In the genomic region with DNA sequence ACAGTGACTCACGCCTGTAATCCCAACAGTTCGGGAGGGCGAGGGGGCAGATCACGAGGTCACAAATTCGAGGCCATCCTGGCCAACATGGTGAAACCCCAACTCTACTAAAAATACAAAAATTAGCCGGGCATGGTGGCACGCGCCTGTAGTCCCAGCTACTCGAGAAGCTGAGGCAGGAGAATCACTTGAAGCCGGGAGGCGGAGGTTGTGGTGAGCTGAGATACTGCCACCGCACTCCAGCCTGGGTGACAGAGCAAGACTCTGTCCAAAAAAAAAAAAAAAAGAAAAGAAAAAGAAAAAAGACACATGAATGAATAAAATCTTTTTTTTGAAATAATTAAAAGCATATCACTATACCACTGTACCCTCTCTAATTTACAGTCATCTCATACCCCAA, we compare ENCODE assay signal across 7 cellular contexts.
A peak's percentile ranks its signal among the peaks of the same experiment; 100 is the strongest.
DNase-seq lines count a peak whose midpoint lies in the region; ATAC-seq, FAIRE-seq and TF ChIP-seq lines count a peak whose summit lies in the region.
"Not testable (repeated sequence)": the region's sequence is repeated elsewhere in the genome, so short reads cannot be mapped to it uniquely, and the experiment has no call there.

No MANE protein-coding gene starts in this region.

- in situ Hi-C loops in K562 (cut with MboI): not testable (repeated sequence)

- POLR2A ChIA-PET in activated CD8-positive, alpha-beta T cell treated with anti-CD3 and anti-CD28 coated beads for 36 hours (lab: Charles Lee): not testable (repeated sequence)
- POLR2A ChIA-PET in K562 (lab: Yijun Ruan, JAX): interaction anchor here (1.6 kb wide), 1 partner anchor 12 kb away, joined by 6 read pairs; a partner anchor contains a TSS

- H3K27me3 ChIP-seq in K562 (ENCODE audit: control insufficient read depth in 2 of 2, insufficient read depth in 2 of 2, low read length in 2 of 2); neural progenitor cell: not testable (repeated sequence)

- H3K36me3 Mint-ChIP-seq in activated CD8-positive, alpha-beta T cell treated with anti-CD3 and anti-CD28 coated beads for 36 hours (ENCODE audit: low read depth); neural progenitor cell: not testable (repeated sequence)
- peaks cover 68 to 81% (median 68%) of the 10 kb centered on the region in 3 donors for H3K36me3 Mint-ChIP-seq in immature natural killer cell

- BruUV-seq in K562 (replicated peaks; lab: Mats Ljungman, UMichigan): not testable (repeated sequence)

- not testable (repeated sequence) for H3K4me3 Mint-ChIP-seq in activated CD8-positive, alpha-beta T cell treated with anti-CD3 and anti-CD28 coated beads for 36 hours; neural progenitor cell
- peak overlapping the region; percentile 56 to 76 (median 66) for H3K4me3 Mint-ChIP-seq in immature natural killer cell

- H3K9me1 ChIP-seq in K562 (ENCODE audit: control insufficient read depth, insufficient read depth, low read length): not testable (repeated sequence)

- not testable (repeated sequence) for TF ChIP-seq EP300 in K562 (IDR thresholded peaks at IDR 0.05; ENCODE audit: low read length)

- intact Hi-C loops in activated CD8-positive, alpha-beta T cell treated with anti-CD3 and anti-CD28 coated beads for 36 hours (cut with micrococcal nuclease); K562 (cut with micrococcal nuclease): not testable (repeated sequence)

- peak overlapping the region; percentile 32 for H3K27ac Mint-ChIP-seq in activated CD8-positive, alpha-beta T cell treated with anti-CD3 and anti-CD28 coated beads for 36 hours
- peak overlapping the region; percentile 90 to 98 (median 96) for H3K27ac Mint-ChIP-seq in immature natural killer cell
- not testable (repeated sequence) for H3K27ac Mint-ChIP-seq in neural progenitor cell

- not testable (repeated sequence) for H3K4me3 ChIP-seq in K562, neural progenitor cell

- not testable (repeated sequence) for H3K9me3 Mint-ChIP-seq in activated CD8-positive, alpha-beta T cell treated with anti-CD3 and anti-CD28 coated beads for 36 hours; immature natural killer cell; neural progenitor cell

- not testable (repeated sequence) for TF ChIP-seq CTCF in 22Rv1 (IDR thresholded peaks at IDR 0.05); activated CD8-positive, alpha-beta T cell treated with anti-CD3 and anti-CD28 coated beads for 36 hours (IDR thresholded peaks at IDR 0.05); K562 (IDR thresholded peaks at IDR 0.05 in 2 of 3, conservative IDR thresholded peaks at IDR 0.05 in 1 of 3; ENCODE audit: insufficient read depth in 2 of 3, low read depth in 1 of 3, low read length in 3 of 3); neural progenitor cell (IDR thresholded peaks at IDR 0.05)

- H3K9me3 ChIP-seq in K562 (replicated peaks; ENCODE audit: control insufficient read depth, insufficient read depth, low read depth, low read length); neural progenitor cell (ENCODE audit: low read depth): not testable (repeated sequence)

- not testable (repeated sequence) for H3F3A ChIP-seq in neural progenitor cell (ENCODE audit: low read depth)

- peak; percentile 15 for DNase-seq in Daoy (ENCODE audit: low read depth)
- DNase-seq in activated CD8-positive, alpha-beta T cell treated with anti-CD3 and anti-CD28 coated beads for 36 hours; K562 (ENCODE audit: extremely low read depth in 1 of 4, low spot score in 3 of 4); neural progenitor cell (ENCODE audit: low spot score): not testable (repeated sequence)
- DNase-seq in immature natural killer cell: peak; percentile 49 to 57 (median 54)
- DNase-seq in substantia nigra (lab: John Stamatoyannopoulos, UW): peak in 1 of 49 donors; percentile 11

- H3K4me1 ChIP-seq in K562 (replicated peaks in 1 of 2; ENCODE audit: control insufficient read depth in 2 of 2, insufficient read depth in 2 of 2, low read length in 2 of 2); neural progenitor cell: not testable (repeated sequence)

- TF ChIP-seq POLR2A in K562 (conservative IDR thresholded peaks at IDR 0.05): not testable (repeated sequence)

- not testable (repeated sequence) for ATAC-seq in activated CD8-positive, alpha-beta T cell treated with anti-CD3 and anti-CD28 coated beads for 36 hours; K562

- FAIRE-seq in K562 (lab: Jason Lieb, UNC): not testable (repeated sequence)

- peak overlapping the region; percentile 54 for H2AFZ ChIP-seq in K562 (ENCODE audit: low read depth, low read length)
- peak overlapping the region; percentile 34 for H2AFZ ChIP-seq in neural progenitor cell (replicated peaks)

- H3K27ac ChIP-seq in 22Rv1 (peak overlapping the region; percentile 87), substantia nigra (ENCODE audit: low read depth, low read length, poor library complexity, severe bottlenecking) (peak overlapping the region; percentile 65)
- not testable (repeated sequence) for H3K27ac ChIP-seq in K562 (ENCODE audit: extremely low read depth, low read depth, low read length); neural progenitor cell

- not testable (repeated sequence) for H3K27me3 Mint-ChIP-seq in activated CD8-positive, alpha-beta T cell treated with anti-CD3 and anti-CD28 coated beads for 36 hours; neural progenitor cell (ENCODE audit: insufficient read depth, low read depth)
- H3K27me3 Mint-ChIP-seq in immature natural killer cell (ENCODE audit: low read depth in 3 of 3): peaks cover 1 to 21% (median 6%) of the 10 kb centered on the region in 3 donors

- TF ChIP-seq RAD21 in K562 (CRISPR knock-in tag; conservative IDR thresholded peaks at IDR 0.05 in 1 of 2, IDR thresholded peaks at IDR 0.05 in 1 of 2): not testable (repeated sequence)

- H4K20me1 ChIP-seq in K562 (replicated peaks; ENCODE audit: control insufficient read depth, insufficient read depth, low read length); neural progenitor cell (ENCODE audit: low read depth): not testable (repeated sequence)

- not testable (repeated sequence) for H3K79me2 ChIP-seq in K562 (ENCODE audit: control insufficient read depth, insufficient read depth, low read length); neural progenitor cell (ENCODE audit: low read depth)

- H3K4me2 ChIP-seq in K562 (ENCODE audit: insufficient read depth, low read length); neural progenitor cell: not testable (repeated sequence)

- CTCF ChIA-PET in activated CD8-positive, alpha-beta T cell treated with anti-CD3 and anti-CD28 coated beads for 36 hours (lab: Charles Lee); K562 (lab: Yijun Ruan, JAX; ENCODE audit: low intra/inter-chr PET ratio): not testable (repeated sequence)

- H3K4me1 Mint-ChIP-seq in activated CD8-positive, alpha-beta T cell treated with anti-CD3 and anti-CD28 coated beads for 36 hours (ENCODE audit: low read depth): peaks cover 10% of the 10 kb centered on the region
- H3K4me1 Mint-ChIP-seq in immature natural killer cell: peaks cover 92 to 97% of the 10 kb centered on the region in 2 donors
- not testable (repeated sequence) for H3K4me1 Mint-ChIP-seq in neural progenitor cell

- not testable (repeated sequence) for H3K36me3 ChIP-seq in K562 (ENCODE audit: control insufficient read depth, insufficient read depth, low read length); neural progenitor cell

- WGBS in K562 (ENCODE audit: insufficient coverage, low coverage, missing lambda C conversion rate): 7% methylated on average over 12 of the region's 12 CpGs

- H3K9ac ChIP-seq in K562 (ENCODE audit: insufficient read depth in 1 of 2, low read depth in 2 of 2, low read length in 2 of 2); neural progenitor cell: not testable (repeated sequence)
